18 cellular contexts compared by ENCODE assay signal in the genomic region with DNA sequence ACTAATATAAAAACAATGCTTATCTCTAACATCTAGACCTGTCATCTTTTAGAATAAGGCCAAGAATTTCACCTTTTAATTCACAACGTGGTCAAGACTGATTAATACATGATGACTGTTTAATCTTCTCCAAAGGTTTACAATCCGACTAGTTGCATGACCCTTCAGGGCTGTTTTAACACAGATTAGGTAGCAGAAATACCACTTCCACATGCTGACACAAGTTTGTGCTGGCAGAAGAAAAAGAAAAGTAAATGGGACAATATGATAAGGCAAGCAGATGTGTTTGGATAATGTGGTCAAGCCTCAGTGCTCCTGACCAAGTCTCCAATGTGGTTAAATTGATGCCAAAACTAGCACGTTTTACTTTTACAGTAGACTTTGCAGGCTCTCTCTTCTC.
DNase-seq lines count a peak whose midpoint lies in the region; ATAC-seq, FAIRE-seq and TF ChIP-seq lines count a peak whose summit lies in the region.
"Had no signal": no experiment of that assay in that cellular context is flagged by ENCODE, and none has a peak within 500 bp of the region (broad histone marks: within the 10 kb centered on the region; RNA-seq: fewer than 3 reads in every experiment).

No MANE protein-coding gene starts in this region.

- no peak for ATAC-seq in GM18907 (IDR thresholded peaks at IDR 0.05; ENCODE audit: unreplicated experiment)
- ATAC-seq in HG03571 (IDR thresholded peaks at IDR 0.05; ENCODE audit: unreplicated experiment) = no peak
- ATAC-seq: esophagus mucosa had no signal

- DNase-seq in NCI-H446 treated with DMSO at 0.1 percent for 48 hours (lab: John Stamatoyannopoulos, UW) (peak; percentile 25), NCI-H446 (lab: John Stamatoyannopoulos, UW) (no peak), fibroblast of peridontal ligament (ENCODE audit: extremely low read depth) (peak; percentile 8), D721Med (ENCODE audit: insufficient read length, low spot score) (no peak)
- DNase-seq in stimulated activated CD4-positive, alpha-beta T cell treated with anti-CD3 and anti-CD28 coated beads, Interleukin-1b, Interleukin-23, amount 100 ng/mL, for 48 hours = no peak
- DNase-seq: 8988T; activated CD4-positive, CD25-positive, alpha-beta regulatory T cell treated with anti-CD3 and anti-CD28 coated beads, Interleukin-2, amount 50 U/mL, for 72 hours; CD8-positive, alpha-beta memory T cell; NCI-H1930; NCI-H526; posterior cingulate gyrus; stimulated activated CD4-positive, alpha-beta T cell treated with anti-CD3 and anti-CD28 coated beads, Interleukin-12 subunit alpha, Interleukin-12 subunit beta, amount 100 ng/mL, for 4 hours; T-helper 1 cell had no signal

- H3K27ac ChIP-seq in VCaP = peak overlapping the region; percentile 31; the same call in 1 of the 2 replicates
- H3K27ac ChIP-seq: coronary artery had no signal

- FAIRE-seq in D721Med (lab: Jason Lieb, UNC) = no peak

- no peak for TF ChIP-seq CTCF in VCaP (conservative IDR thresholded peaks at IDR 0.05)
- no peak for TF ChIP-seq CTCF in D721Med (IDR thresholded peaks at IDR 0.05; ENCODE audit: insufficient read depth, missing control alignments)

Comparison
In these comparisons a context has a peak if more than half of its experiments do, and no peak if none do; other contexts are left out.
1. DNase-seq: peak in NCI-H446 treated with DMSO at 0.1 percent for 48 hours (single experiment) and fibroblast of peridontal ligament (single experiment); none in NCI-H446 (0 of 2), D721Med (single experiment) and stimulated activated CD4-positive, alpha-beta T cell treated with anti-CD3 and anti-CD28 coated beads, Interleukin-1b, Interleukin-23, amount 100 ng/mL, for 48 hours (single experiment).